In genomic region chr22:49372530-49373288, GRCh38 we compare ENCODE assay signal across 8 cellular contexts.
A peak's percentile ranks its signal among the peaks of the same experiment; 100 is the strongest.
DNase-seq lines count a peak whose midpoint lies in the region; ATAC-seq and TF ChIP-seq lines count a peak whose summit lies in the region.
"Had no signal": no experiment of that assay in that cellular context is flagged by ENCODE, and none has a peak within 500 bp of the region (broad histone marks: within the 10 kb centered on the region; RNA-seq: fewer than 3 reads in every experiment).

No MANE protein-coding gene starts in this region.

- peaks cover 65% of the 10 kb centered on the region for H3K27me3 ChIP-seq in suprapubic skin
- peaks cover 0 to 64% (median 0%) of the 10 kb centered on the region in 4 donors for H3K27me3 ChIP-seq in esophagus squamous epithelium

- H3K27ac ChIP-seq in suprapubic skin: no peak overlapping the region
- H3K27ac ChIP-seq in esophagus squamous epithelium: no peak overlapping the region

- intact Hi-C loops in esophagus squamous epithelium (cut with DNase I): no loop called here

- ATAC-seq in GM21528 (IDR thresholded peaks at IDR 0.05; ENCODE audit: low FRiP score, unreplicated experiment): no peak

- DNase-seq in HT1080 (ENCODE audit: low read depth): peak; percentile 82
- DNase-seq in SHP77 treated with DMSO at 0.1 percent for 48 hours (lab: John Stamatoyannopoulos, UW): peak; percentile 96
- peak; percentile 12 for DNase-seq in iris pigment epithelial cell (ENCODE audit: low read depth)
- peak; percentile 44 to 58 for DNase-seq in suprapubic skin (ENCODE audit: low spot score in 2 of 2)
- DNase-seq in esophagus squamous epithelium (lab: John Stamatoyannopoulos, UW): no peak
- no peak for DNase-seq in GM19238 (ENCODE audit: insufficient read length, low spot score)
- DNase-seq: NCI-H446 treated with DMSO at 0.1 percent for 48 hours had no signal

- no peak for TF ChIP-seq EP300 in suprapubic skin (IDR thresholded peaks at IDR 0.05)

- 64% methylated on average over 15 of the region's 20 CpGs for WGBS in suprapubic skin
- WGBS in esophagus squamous epithelium, 2 donors: 81 to 95% methylated on average over 7 to 9 of the region's 20 CpGs

- H3K9me3 ChIP-seq in suprapubic skin: no peaks in the 10 kb centered on the region
- H3K9me3 ChIP-seq in esophagus squamous epithelium: no peaks in the 10 kb centered on the region

- no peak for TF ChIP-seq POLR2A in suprapubic skin (IDR thresholded peaks at IDR 0.05)
- TF ChIP-seq POLR2A in esophagus squamous epithelium (IDR thresholded peaks at IDR 0.05): no peak

- TF ChIP-seq CTCF in suprapubic skin (IDR thresholded peaks at IDR 0.05) (no peak), esophagus squamous epithelium (IDR thresholded peaks at IDR 0.05) (no peak)

- H3K4me1 ChIP-seq in suprapubic skin (no peaks in the 10 kb centered on the region), esophagus squamous epithelium (no peaks in the 10 kb centered on the region)

- H3K4me3 ChIP-seq in suprapubic skin (no peak overlapping the region), esophagus squamous epithelium (no peak overlapping the region)

- H3K36me3 ChIP-seq in suprapubic skin (no peaks in the 10 kb centered on the region), esophagus squamous epithelium (no peaks in the 10 kb centered on the region)

Comparison
In these comparisons a context has a peak if more than half of its experiments do, and no peak if none do; other contexts are left out.
1. DNase-seq: peak in HT1080 (single experiment), SHP77 treated with DMSO at 0.1 percent for 48 hours (single experiment), iris pigment epithelial cell (single experiment) and suprapubic skin (2 of 2); none in esophagus squamous epithelium (single experiment) and GM19238 (single experiment).